In genomic region chr17:49600949-49601348, GRCh38 we compare ENCODE assay signal across 16 cellular contexts. TPM values are rescaled to one million over a fixed set of nuclear protein-coding genes. Genes with fewer than 3 reads are reported as not detected.
DNase-seq lines count a peak whose midpoint lies in the region; ATAC-seq, FAIRE-seq and TF ChIP-seq lines count a peak whose summit lies in the region.
"Had no signal": no experiment of that assay in that cellular context is flagged by ENCODE, and none has a peak within 500 bp of the region (broad histone marks: within the 10 kb centered on the region; RNA-seq: fewer than 3 reads in every experiment).

No MANE protein-coding gene starts in this region.

- H3K27ac ChIP-seq in astrocyte (ENCODE audit: low read depth, low read length) (no peak overlapping the region), osteoblast (ENCODE audit: low read depth, low read length) (no peak overlapping the region), SJCRH30 (no peak overlapping the region)
- H3K27ac ChIP-seq: BLaER1 treated with 17β-estradiol and CSF1 and Interleukin-3, amounts not matched to agents 10 nM and 100 nM had no signal

- peaks cover 1% of the 10 kb centered on the region; the same call in 1 of the 2 replicates for H3K27me3 Mint-ChIP-seq in HFFc6 (ENCODE audit: insufficient read depth)
- no peaks in the 10 kb centered on the region for H3K27me3 Mint-ChIP-seq in astrocyte (ENCODE audit: low read depth, unreplicated experiment)
- H3K27me3 Mint-ChIP-seq: CD4-positive, CD25-positive, alpha-beta regulatory T cell had no signal

- H3K27me3 ChIP-seq in astrocyte (ENCODE audit: insufficient read depth, low read length) (no peaks in the 10 kb centered on the region), osteoblast (ENCODE audit: insufficient read depth, low read length) (no peaks in the 10 kb centered on the region), SJCRH30 (no peaks in the 10 kb centered on the region)
- H3K27me3 ChIP-seq: BLaER1 treated with 17β-estradiol and CSF1 and Interleukin-3, amounts not matched to agents 10 nM and 100 nM had no signal

- H3K4me1 ChIP-seq in astrocyte (ENCODE audit: insufficient read depth, low read length) (peaks cover 7% of the 10 kb centered on the region), osteoblast (ENCODE audit: insufficient read depth, low read length) (peaks cover 19% of the 10 kb centered on the region), SJCRH30 (no peaks in the 10 kb centered on the region)

- no peak overlapping the region for H3K4me3 ChIP-seq in astrocyte (ENCODE audit: insufficient read depth, low read depth, low read length)
- H3K4me3 ChIP-seq in osteoblast (ENCODE audit: insufficient read depth, low read length): no peak overlapping the region
- no peak overlapping the region for H3K4me3 ChIP-seq in SJCRH30
- H3K4me3 ChIP-seq: BLaER1 treated with 17β-estradiol and CSF1 and Interleukin-3, amounts not matched to agents 10 nM and 100 nM had no signal

- no peak overlapping the region for H3K9ac ChIP-seq in astrocyte (ENCODE audit: low read length)
- H3K9ac ChIP-seq: BLaER1 treated with 17β-estradiol and CSF1 and Interleukin-3, amounts not matched to agents 10 nM and 100 nM had no signal

- no peak for TF ChIP-seq CTCF in HFFc6 (IDR thresholded peaks at IDR 0.05)
- no peak for TF ChIP-seq CTCF in astrocyte (IDR thresholded peaks at IDR 0.05; ENCODE audit: insufficient read depth, low read depth, low read length)
- no peak for TF ChIP-seq CTCF in osteoblast (IDR thresholded peaks at IDR 0.05; ENCODE audit: extremely low read depth, low read depth, low read length)

- ATAC-seq in GM18511 (IDR thresholded peaks at IDR 0.05; ENCODE audit: unreplicated experiment) (no peak), GM18858 (IDR thresholded peaks at IDR 0.05; ENCODE audit: unreplicated experiment) (no peak)
- ATAC-seq: HepG2 had no signal

- H3K4me2 ChIP-seq in astrocyte (ENCODE audit: low read length) (no peak overlapping the region), osteoblast (ENCODE audit: insufficient read depth, low read length) (no peak overlapping the region)
- H3K4me2 ChIP-seq: BLaER1 treated with 17β-estradiol and CSF1 and Interleukin-3, amounts not matched to agents 10 nM and 100 nM had no signal

- H4K20me1 ChIP-seq in astrocyte (ENCODE audit: insufficient read depth, low read length) (no peaks in the 10 kb centered on the region), osteoblast (ENCODE audit: insufficient read depth, low read length) (no peaks in the 10 kb centered on the region)

- no peak for FAIRE-seq in astrocyte (lab: Jason Lieb, UNC)
- FAIRE-seq: GM18507, GM19239, HepG2, HTR-8/SVneo had no signal

- H3K4me1 Mint-ChIP-seq in HFFc6 (ENCODE audit: low read depth) (peaks cover 37% of the 10 kb centered on the region), astrocyte (ENCODE audit: low read depth, unreplicated experiment) (peaks cover 7% of the 10 kb centered on the region)

- H3K27ac Mint-ChIP-seq in HFFc6: peak overlapping the region; percentile 15; the same call in 1 of the 2 replicates
- H3K27ac Mint-ChIP-seq in astrocyte (ENCODE audit: unreplicated experiment): no peak overlapping the region

- H3K36me3 ChIP-seq in astrocyte (ENCODE audit: insufficient read depth, low read length) (peaks cover 50% of the 10 kb centered on the region), osteoblast (ENCODE audit: insufficient read depth, low read length) (peaks cover 57% of the 10 kb centered on the region), SJCRH30 (peaks cover 4% of the 10 kb centered on the region)

- H3K4me3 Mint-ChIP-seq in HFFc6 (no peak overlapping the region), astrocyte (ENCODE audit: unreplicated experiment) (peak overlapping the region; percentile 52)
- H3K4me3 Mint-ChIP-seq: CD4-positive, CD25-positive, alpha-beta regulatory T cell had no signal

- H3K79me2 ChIP-seq in astrocyte (ENCODE audit: insufficient read depth, low read length) (no peaks in the 10 kb centered on the region), osteoblast (ENCODE audit: insufficient read depth, low read length) (no peaks in the 10 kb centered on the region)

- H2AFZ ChIP-seq in astrocyte (ENCODE audit: low read depth, low read length): no peak overlapping the region
- H2AFZ ChIP-seq in osteoblast (ENCODE audit: low read length): no peak overlapping the region

- H3K36me3 Mint-ChIP-seq in HFFc6 (ENCODE audit: low read depth): peaks cover 73% of the 10 kb centered on the region
- H3K36me3 Mint-ChIP-seq in astrocyte (ENCODE audit: low read depth, unreplicated experiment): peaks cover 19% of the 10 kb centered on the region

- H3K9me3 ChIP-seq in astrocyte (ENCODE audit: insufficient read depth, low read depth, low read length) (no peaks in the 10 kb centered on the region), osteoblast (ENCODE audit: low read depth, low read length) (no peaks in the 10 kb centered on the region), SJCRH30 (replicated peaks) (no peaks in the 10 kb centered on the region)
- H3K9me3 ChIP-seq: BLaER1 treated with 17β-estradiol and CSF1 and Interleukin-3, amounts not matched to agents 10 nM and 100 nM had no signal

- DNase-seq in ELR (ENCODE audit: low read depth) (peak; percentile 34), HFFc6 (no peak), astrocyte (ENCODE audit: low read depth) (no peak), islet precursor cell (peak; percentile 49), osteoblast (ENCODE audit: insufficient read length, low spot score, missing footprints) (no peak), SJCRH30 (no peak)
- DNase-seq: ACHN; CD4-positive, CD25-positive, alpha-beta regulatory T cell; DMS53 had no signal

- H3K9me3 Mint-ChIP-seq in HFFc6: no peaks in the 10 kb centered on the region
- H3K9me3 Mint-ChIP-seq in astrocyte (ENCODE audit: unreplicated experiment): no peaks in the 10 kb centered on the region
- H3K9me3 Mint-ChIP-seq: CD4-positive, CD25-positive, alpha-beta regulatory T cell had no signal

RNA-seq across cellular contexts. Expression of gene NXPH3, which starts 25.3 kb away (rescaled TPM):
- total RNA-seq in HFFc6 (2021; fragmentation: NEBNext Ultra II Directional; extraction: Animal tissue kit (Norgen Biotek cat#: 25700)): 1 to 10 TPM in 5 of 6 experiments, under 1 TPM in 1; 0.59 to 2.3 (median 1.5) TPM
- total RNA-seq in astrocyte (0.19 and 0.43 TPM in 2 replicates), osteoblast (1.8 and 3.3 TPM in 2 replicates)
- total RNA-seq in SJCRH30 (2014; rRNA removed; shearing (Covaris generic)): 1.0 and 1.2 TPM in 2 replicates
- total RNA-seq: CD4-positive, CD25-positive, alpha-beta regulatory T cell had no signal

Comparison
In these comparisons a context has a peak if more than half of its experiments do, and no peak if none do; other contexts are left out.
1. DNase-seq: peak in ELR (single experiment) and islet precursor cell (single experiment); none in HFFc6 (single experiment), astrocyte (single experiment), osteoblast (single experiment) and SJCRH30 (0 of 2).